19 cellular contexts compared by ENCODE assay signal in the genomic region with DNA sequence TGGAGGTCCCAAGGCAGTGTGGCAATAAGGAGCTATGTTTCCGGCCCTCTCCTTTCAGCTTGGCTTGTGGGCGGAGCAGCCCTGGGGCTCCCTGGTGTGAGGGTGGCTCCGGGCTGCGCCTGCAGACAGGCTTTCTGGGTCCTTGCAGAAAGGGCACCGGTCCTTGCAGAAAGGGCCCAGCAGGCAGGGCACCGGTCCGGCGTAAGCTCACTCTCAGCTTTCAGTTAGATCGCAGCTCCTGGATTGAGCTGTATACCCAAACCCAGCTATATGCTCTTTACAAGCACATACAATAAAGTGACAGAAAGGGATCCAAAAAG.
"Had no signal": no experiment of that assay in that cellular context is flagged by ENCODE, and none has a peak within 500 bp of the region (broad histone marks: within the 10 kb centered on the region; RNA-seq: fewer than 3 reads in every experiment).

No MANE protein-coding gene starts in this region.

- H3K4me3 ChIP-seq: heart right ventricle, left ventricle myocardium inferior, lung, prostate gland, right lobe of liver, tibial artery, upper lobe of left lung, vagina had no signal

- H3K27me3 ChIP-seq: right lobe of liver, tibial artery, upper lobe of left lung, vagina had no signal

- DNase-seq: effector memory CD4-positive, alpha-beta T cell; heart right ventricle; hypothalamus; left ventricle myocardium inferior; mesenchymal stem cell; naive B cell; occipital lobe; right lobe of liver; stimulated activated CD4-positive, alpha-beta T cell treated with anti-CD3 and anti-CD28 coated beads, Interleukin-4, amount 100 ng/mL, for 1 hour; stimulated activated CD8-positive, alpha-beta memory T cell treated with anti-CD3 and anti-CD28 coated beads, Interleukin-4, amount 100 ng/mL, for 48 hours; stimulated activated naive CD8-positive, alpha-beta T cell treated with anti-CD3 and anti-CD28 coated beads, Interleukin-15, Interleukin-2, amounts not matched to agents 100 U/mL and 50 U/mL, for 24 hours; upper lobe of left lung had no signal

- ATAC-seq: esophagus mucosa; right lobe of liver; stimulated activated effector memory CD8-positive, alpha-beta T cell treated with anti-CD3 and anti-CD28 coated beads, Interleukin-12 subunit alpha, Interleukin-12 subunit beta, amount 100 ng/mL, for 72 hours; stimulated activated naive CD8-positive, alpha-beta T cell treated with anti-CD3 and anti-CD28 coated beads, Interleukin-15, Interleukin-2, amounts not matched to agents 100 U/mL and 50 U/mL, for 24 hours had no signal

- H3K9me3 ChIP-seq: heart right ventricle, left ventricle myocardium inferior, prostate gland, right lobe of liver, tibial artery, upper lobe of left lung, vagina had no signal

- H3K27ac ChIP-seq: heart right ventricle, left ventricle myocardium inferior, parathyroid adenoma, prostate gland, right lobe of liver, tibial artery, upper lobe of left lung, vagina had no signal

- H3K36me3 ChIP-seq: heart right ventricle, left ventricle myocardium inferior, prostate gland, right lobe of liver, tibial artery, upper lobe of left lung, vagina had no signal

- H3K4me1 ChIP-seq: heart right ventricle, left ventricle myocardium inferior, parathyroid adenoma, prostate gland, tibial artery, upper lobe of left lung, vagina had no signal
